Comparison of ENCODE assay signal across 2 cellular contexts in genomic region chr5:14739961-14740360, GRCh38.
TF ChIP-seq lines count a peak whose summit lies in the region.

No MANE protein-coding gene starts in this region.

TF ChIP-seq in SK-N-SH, 30 proteins besides CTCF, POLR2A, EP300 and RAD21:
- TF ChIP-seq YY1 (IDR thresholded peaks at IDR 0.05; ENCODE audit: low read depth) (no peak), GATA2 (CRISPR knock-in tag; IDR thresholded peaks at IDR 0.05) (no peak), NFIC (IDR thresholded peaks at IDR 0.05; ENCODE audit: borderline replicate concordance) (no peak), MEF2A (IDR thresholded peaks at IDR 0.05; ENCODE audit: borderline replicate concordance, low read depth) (no peak), POLR2AphosphoS5 (IDR thresholded peaks at IDR 0.05; ENCODE audit: low read depth, low read length) (no peak), SMC3 (IDR thresholded peaks at IDR 0.05; ENCODE audit: low read depth, low read length) (no peak)

TF ChIP-seq in SK-N-SH treated with all-trans-retinoic acid at 6 μM for 48 hours, 23 proteins besides CTCF, POLR2A, EP300 and RAD21:
- TF ChIP-seq POU6F1 (CRISPR knock-in tag; IDR thresholded peaks at IDR 0.05; ENCODE audit: borderline replicate concordance, low read depth), result no peak
- no peak for TF ChIP-seq SNAI2 (CRISPR knock-in tag; IDR thresholded peaks at IDR 0.05)
- TF ChIP-seq PPARA (CRISPR knock-in tag; IDR thresholded peaks at IDR 0.05; ENCODE audit: borderline replicate concordance), result no peak
- TF ChIP-seq CSDC2 (CRISPR knock-in tag; IDR thresholded peaks at IDR 0.05), result no peak
- TF ChIP-seq ARNTL (CRISPR knock-in tag; IDR thresholded peaks at IDR 0.05; ENCODE audit: borderline replicate concordance, low read depth), result no peak
- TF ChIP-seq GLIS3 (CRISPR knock-in tag; IDR thresholded peaks at IDR 0.05), result no peak
- no peak for TF ChIP-seq TOX (CRISPR knock-in tag; IDR thresholded peaks at IDR 0.05; ENCODE audit: borderline replicate concordance)
- TF ChIP-seq RARB (CRISPR knock-in tag; IDR thresholded peaks at IDR 0.05), result no peak
- TF ChIP-seq ZNF565 (CRISPR knock-in tag; conservative IDR thresholded peaks at IDR 0.05; ENCODE audit: low read depth), result no peak
- no peak for TF ChIP-seq ESRRG (CRISPR knock-in tag; IDR thresholded peaks at IDR 0.05)
- TF ChIP-seq ZFP3 (CRISPR knock-in tag; IDR thresholded peaks at IDR 0.05), result no peak
- TF ChIP-seq ZFP30 (CRISPR knock-in tag; IDR thresholded peaks at IDR 0.05), result no peak
